ENCODE assay signal across 1 cellular context in genomic region chr6:46993846-46994245, GRCh38.
A peak's percentile ranks its signal among the peaks of the same experiment; 100 is the strongest.
TF ChIP-seq lines count a peak whose summit lies in the region.

No MANE protein-coding gene starts in this region.

TF ChIP-seq in HCT116, 20 proteins besides CTCF, POLR2A, EP300 and RAD21 (continued from another document):
- TF ChIP-seq ZBTB33 (IDR thresholded peaks at IDR 0.05; ENCODE audit: extremely low read depth, insufficient replicate concordance, low read length) (peak; percentile 78), ZFX (IDR thresholded peaks at IDR 0.05) (no peak), FOSL1 (IDR thresholded peaks at IDR 0.05; ENCODE audit: low read depth) (peak; percentile 97), EGR1 (IDR thresholded peaks at IDR 0.05; ENCODE audit: low read depth) (0 out of 2 replicates have a peak, but pooled peaks have one; percentile 17), POLR2AphosphoS5 (IDR thresholded peaks at IDR 0.05; ENCODE audit: low read depth, low read length) (peak; percentile 60; the same call in 1 of the 2 replicates), SRF (IDR thresholded peaks at IDR 0.05; ENCODE audit: low read depth) (peak; percentile 82), JUND (IDR thresholded peaks at IDR 0.05) (peak; percentile 99), ZNF274 (IDR thresholded peaks at IDR 0.05; ENCODE audit: low read depth, low read length) (no peak)
- TF ChIP-seq, protein P1, sequence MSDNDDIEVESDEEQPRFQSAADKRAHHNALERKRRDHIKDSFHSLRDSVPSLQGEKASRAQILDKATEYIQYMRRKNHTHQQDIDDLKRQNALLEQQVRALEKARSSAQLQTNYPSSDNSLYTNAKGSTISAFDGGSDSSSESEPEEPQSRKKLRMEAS (IDR thresholded peaks at IDR 0.05): peak; percentile 76
